ENCODE assay signal across 8 cellular contexts in the genomic region with DNA sequence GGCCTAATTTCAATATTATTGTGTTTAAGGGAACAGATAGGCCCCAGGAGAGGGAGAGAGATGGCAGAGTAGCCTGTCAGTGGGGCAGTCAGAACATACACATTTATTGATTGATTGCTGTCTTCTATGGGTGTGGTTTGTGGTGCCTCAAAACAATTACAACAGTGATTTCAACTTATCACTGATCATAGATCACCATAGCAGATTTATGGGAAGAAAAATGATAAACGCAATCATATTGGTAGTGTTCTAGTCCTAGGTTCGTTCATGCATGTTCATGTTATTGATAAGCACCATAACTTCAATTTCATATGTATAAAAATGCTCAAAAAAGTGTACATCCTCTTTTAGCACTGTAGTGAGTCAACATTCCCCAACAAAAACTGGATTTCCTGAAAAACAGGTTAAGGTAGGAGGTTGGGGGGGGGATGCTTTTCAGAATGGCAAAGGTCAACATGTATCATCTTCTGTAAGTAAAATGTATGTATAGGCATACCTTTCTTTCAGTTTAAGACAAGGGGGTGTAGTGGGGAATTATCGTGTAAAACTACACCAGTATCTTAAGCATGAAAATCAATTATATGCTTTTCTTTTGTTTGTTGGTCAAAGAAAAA. TPM values are rescaled to one million over a fixed set of nuclear protein-coding genes. Genes with fewer than 3 reads are reported as not detected.
DNase-seq lines count a peak whose midpoint lies in the region; ATAC-seq lines count a peak whose summit lies in the region.

No MANE protein-coding gene starts in this region.

- ATAC-seq in stimulated activated memory B cell treated with anti-CD40 and anti-IgM and Interleukin-4, amounts not matched to agents 10 μg/mL and 1 μg/mL and 100 μg/mL, for 72 hours: no peak
- no peak for ATAC-seq in GM21515 (IDR thresholded peaks at IDR 0.05; ENCODE audit: unreplicated experiment)

- H3K27ac Mint-ChIP-seq in activated CD4-positive, alpha-beta memory T cell treated with anti-CD3 and anti-CD28 coated beads, Interleukin-2, amount 10 ng/mL, durations not matched to agents 7 days and 5 days: peak overlapping the region; percentile 84
- H3K27ac Mint-ChIP-seq in stimulated activated memory B cell treated with anti-CD40 and anti-IgM and Interleukin-4, amounts not matched to agents 10 μg/mL and 1 μg/mL and 100 μg/mL, for 72 hours: peak overlapping the region; percentile 98

- H3K27me3 Mint-ChIP-seq in activated CD4-positive, alpha-beta memory T cell treated with anti-CD3 and anti-CD28 coated beads, Interleukin-2, amount 10 ng/mL, durations not matched to agents 7 days and 5 days: no peaks in the 10 kb centered on the region
- no peaks in the 10 kb centered on the region for H3K27me3 Mint-ChIP-seq in stimulated activated memory B cell treated with anti-CD40 and anti-IgM and Interleukin-4, amounts not matched to agents 10 μg/mL and 1 μg/mL and 100 μg/mL, for 72 hours

- POLR2A ChIA-PET in activated CD4-positive, alpha-beta memory T cell treated with anti-CD3 and anti-CD28 coated beads, Interleukin-2, amount 10 ng/mL, durations not matched to agents 7 days and 5 days (lab: Charles Lee): interaction anchor here (0.8 to 2.8 kb wide), 15 partner anchors 14 to 797 kb away, joined by 3 to 36 read pairs (median 5); a partner anchor contains a TSS

- peaks cover 30% of the 10 kb centered on the region for H3K36me3 Mint-ChIP-seq in activated CD4-positive, alpha-beta memory T cell treated with anti-CD3 and anti-CD28 coated beads, Interleukin-2, amount 10 ng/mL, durations not matched to agents 7 days and 5 days (ENCODE audit: low read depth)
- H3K36me3 Mint-ChIP-seq in stimulated activated memory B cell treated with anti-CD40 and anti-IgM and Interleukin-4, amounts not matched to agents 10 μg/mL and 1 μg/mL and 100 μg/mL, for 72 hours: peaks cover 11% of the 10 kb centered on the region

- H3K4me3 ChIP-seq in iPS-11a (ENCODE audit: low read depth, low read length) (peak overlapping the region; percentile 90), HAP-1 (no peak overlapping the region; the same call in 1 of the 2 replicates)

- CTCF ChIA-PET in activated CD4-positive, alpha-beta memory T cell treated with anti-CD3 and anti-CD28 coated beads, Interleukin-2, amount 10 ng/mL, durations not matched to agents 7 days and 5 days (lab: Charles Lee): interaction anchor here (0.9 to 2.2 kb wide), 3 partner anchors 111 to 125 kb away, joined by 3 to 8 read pairs (median 8); a partner anchor contains a TSS

- H3K9me3 Mint-ChIP-seq in activated CD4-positive, alpha-beta memory T cell treated with anti-CD3 and anti-CD28 coated beads, Interleukin-2, amount 10 ng/mL, durations not matched to agents 7 days and 5 days: no peaks in the 10 kb centered on the region
- no peaks in the 10 kb centered on the region for H3K9me3 Mint-ChIP-seq in stimulated activated memory B cell treated with anti-CD40 and anti-IgM and Interleukin-4, amounts not matched to agents 10 μg/mL and 1 μg/mL and 100 μg/mL, for 72 hours

- H3K4me3 Mint-ChIP-seq in activated CD4-positive, alpha-beta memory T cell treated with anti-CD3 and anti-CD28 coated beads, Interleukin-2, amount 10 ng/mL, durations not matched to agents 7 days and 5 days: peak overlapping the region; percentile 95
- peak overlapping the region; percentile 83 for H3K4me3 Mint-ChIP-seq in stimulated activated memory B cell treated with anti-CD40 and anti-IgM and Interleukin-4, amounts not matched to agents 10 μg/mL and 1 μg/mL and 100 μg/mL, for 72 hours

- in situ Hi-C loops in HAP-1 (cut with MboI; ENCODE audit: low sequenced_read_pairs): no loop called here

- peaks cover 6% of the 10 kb centered on the region for H3K36me3 ChIP-seq in HAP-1 (replicated peaks)

- peaks cover 18% of the 10 kb centered on the region for H3K4me1 ChIP-seq in HAP-1

- no peaks in the 10 kb centered on the region for H3K9me3 ChIP-seq in HAP-1

- DNase-seq in DMS53 (lab: John Stamatoyannopoulos, UW) (peak; percentile 54), DMS53 treated with DMSO at 0.1 percent for 48 hours (lab: John Stamatoyannopoulos, UW; ENCODE audit: unreplicated experiment) (no peak), HAP-1 (ENCODE audit: low spot score in 2 of 2) (no peak)
- DNase-seq in activated CD4-positive, alpha-beta memory T cell treated with anti-CD3 and anti-CD28 coated beads, Interleukin-2, amount 10 ng/mL, durations not matched to agents 7 days and 5 days: no peak
- DNase-seq in NK-92 treated with Interleukin-12 subunit alpha and Interleukin-12 subunit beta, amount 100 ng/mL, for 24 hours (lab: John Stamatoyannopoulos, UW): no peak

- no peaks in the 10 kb centered on the region for H3K27me3 ChIP-seq in HAP-1 (ENCODE audit: low read depth)

- peaks cover 48% of the 10 kb centered on the region for H3K4me1 Mint-ChIP-seq in activated CD4-positive, alpha-beta memory T cell treated with anti-CD3 and anti-CD28 coated beads, Interleukin-2, amount 10 ng/mL, durations not matched to agents 7 days and 5 days
- H3K4me1 Mint-ChIP-seq in stimulated activated memory B cell treated with anti-CD40 and anti-IgM and Interleukin-4, amounts not matched to agents 10 μg/mL and 1 μg/mL and 100 μg/mL, for 72 hours: peaks cover 53% of the 10 kb centered on the region

RNA-seq across cellular contexts. Expression of a gene that starts 1.0 kb away (rescaled TPM):
- 10 to 100 TPM; 39.1 to 39.4 TPM for total RNA-seq in activated CD4-positive, alpha-beta memory T cell treated with anti-CD3 and anti-CD28 coated beads, Interleukin-2, amount 10 ng/mL, durations not matched to agents 7 days and 5 days
